Comparison of ENCODE assay signal across 10 cellular contexts in the genomic region with DNA sequence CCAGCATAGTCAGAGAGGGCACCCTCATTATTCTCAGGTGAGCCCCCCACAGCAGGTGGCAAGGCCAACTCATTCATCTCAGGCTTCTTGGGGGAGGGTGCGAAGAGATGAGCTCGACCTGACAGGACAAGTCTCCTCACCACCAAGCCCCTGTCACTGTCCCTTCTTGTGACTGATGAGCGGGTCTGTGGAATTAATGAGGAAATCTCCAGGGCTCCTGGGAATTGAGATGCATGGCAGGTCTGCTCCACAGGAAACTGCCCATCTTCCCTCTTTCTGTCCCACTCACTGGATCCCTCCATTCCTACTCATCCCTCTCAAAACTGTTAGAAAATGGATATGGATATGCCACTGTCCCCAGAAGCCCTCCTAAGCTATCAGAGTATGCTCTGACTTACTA. TPM values are rescaled to one million over a fixed set of nuclear protein-coding genes. Genes with fewer than 3 reads are reported as not detected.
"Had no signal": no experiment of that assay in that cellular context is flagged by ENCODE, and none has a peak within 500 bp of the region (broad histone marks: within the 10 kb centered on the region; RNA-seq: fewer than 3 reads in every experiment).

No MANE protein-coding gene starts in this region.

- H3K27ac ChIP-seq: HL-60 had no signal

- H3K4me3 Mint-ChIP-seq: GM23338, HFFc6 had no signal

- H3K4me1 ChIP-seq: HAP-1 had no signal

- H3K36me3 ChIP-seq: HAP-1 had no signal

- ATAC-seq: GM23338, HCT116, K562 had no signal

- H3K4me3 ChIP-seq: GM23338, HAP-1, K562 had no signal

- H2AFZ ChIP-seq: GM23338 had no signal

- DNase-seq: H7, HFFc6, IMR-90, KG1 had no signal

- H3K9me3 ChIP-seq: HAP-1 had no signal

- H3K27ac Mint-ChIP-seq: GM23338, HFFc6 had no signal

- H3K4me2 ChIP-seq: GM23338 had no signal

RNA-seq across cellular contexts. Expression of gene CES5A, which starts 32.5 kb away (rescaled TPM):
- total RNA-seq: GM23338, H4, H7, HFFc6, IMR-90 had no signal
- polyA plus RNA-seq: GM23338, IMR-90 had no signal
